Comparison of ENCODE assay signal across 1 cellular context in the genomic region with DNA sequence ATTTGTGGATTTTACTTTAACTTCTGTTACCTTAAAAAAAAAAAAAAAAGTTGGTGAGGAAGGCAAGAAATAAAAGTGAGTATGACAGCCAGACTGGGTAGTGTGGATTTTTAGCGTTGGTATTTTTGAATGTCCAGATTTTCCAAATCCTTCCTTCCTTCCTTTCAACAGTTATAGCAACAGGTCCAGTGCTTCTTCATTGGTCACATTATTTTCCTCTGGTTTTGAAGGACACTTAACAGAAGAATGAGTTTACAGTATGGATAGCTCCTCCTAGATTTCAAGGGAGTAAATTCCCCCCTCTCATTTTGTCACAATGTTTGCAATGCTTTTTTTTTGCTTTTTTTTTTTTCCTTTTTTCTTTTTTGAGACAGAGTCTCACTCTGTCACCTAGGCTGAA.
TF ChIP-seq lines count a peak whose summit lies in the region.

No MANE protein-coding gene starts in this region.

TF ChIP-seq in IMR-90, 13 proteins besides CTCF, POLR2A, EP300 and RAD21:
- TF ChIP-seq FOS (IDR thresholded peaks at IDR 0.05; ENCODE audit: low read depth, low read length) (no peak), ELK1 (IDR thresholded peaks at IDR 0.05; ENCODE audit: borderline replicate concordance, low read depth, low read length) (no peak), SMC3 (IDR thresholded peaks at IDR 0.05; ENCODE audit: low read depth, low read length) (no peak)
